Comparison of ENCODE assay signal across 15 cellular contexts in the genomic region with DNA sequence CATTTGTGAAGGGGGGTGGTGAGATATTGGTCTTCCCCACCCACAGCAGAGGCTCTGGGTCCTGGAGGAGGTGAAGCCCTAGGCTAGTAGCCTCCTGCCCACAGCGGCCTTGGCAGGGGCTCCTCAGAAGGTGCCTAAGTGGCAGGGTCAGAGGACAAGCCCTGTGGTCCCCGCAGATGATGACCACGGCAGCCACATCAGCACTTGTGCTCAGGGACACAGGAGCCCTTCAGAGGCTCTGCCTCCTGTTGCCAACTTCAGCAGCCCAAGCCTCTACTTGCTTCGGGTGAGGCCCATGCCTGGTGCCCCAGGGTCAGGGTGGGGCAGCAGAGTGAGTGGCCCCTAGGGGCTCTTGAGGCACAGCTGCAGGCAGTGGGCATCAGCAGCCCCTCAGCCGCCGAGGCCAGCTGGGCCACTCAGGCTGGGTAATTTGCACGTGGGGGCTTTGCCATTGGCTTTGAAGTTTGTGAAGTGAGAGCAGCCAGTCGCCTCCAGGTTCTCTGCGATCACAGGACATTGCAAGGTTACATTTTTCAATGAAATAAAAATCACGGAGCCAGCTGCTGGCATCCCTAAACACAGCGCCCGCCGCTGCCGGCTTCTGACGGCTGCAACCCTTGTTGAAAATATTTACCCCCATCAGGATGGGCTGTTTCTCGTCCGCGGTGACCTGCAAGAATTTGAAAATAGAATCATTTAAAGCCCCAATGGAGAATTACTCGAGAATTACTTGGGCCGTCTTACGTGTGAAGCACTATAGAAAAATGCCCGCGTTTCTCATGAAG.
"Had no signal": no experiment of that assay in that cellular context is flagged by ENCODE, and none has a peak within 500 bp of the region (broad histone marks: within the 10 kb centered on the region; RNA-seq: fewer than 3 reads in every experiment).

No MANE protein-coding gene starts in this region.

- H3K4me1 ChIP-seq: gastrocnemius medialis, stomach, uterus had no signal

- H3K36me3 Mint-ChIP-seq: T-cell had no signal

- H3K4me3 ChIP-seq: cardiac muscle cell, gastrocnemius medialis, SK-N-MC, skin epidermis, stomach, uterus had no signal

- H3K9me3 Mint-ChIP-seq: nephron, T-cell had no signal

- DNase-seq: activated CD4-positive, alpha-beta T cell treated with anti-CD3 and anti-CD28 coated beads for 48 hours; activated CD8-positive, alpha-beta memory T cell treated with anti-CD3 and anti-CD28 coated beads for 24 hours; activated gamma-delta T cell treated with Interleukin-2 at 50 U/mL for 16 hours; cortex of kidney; effector CD8-positive, alpha-beta T cell; kidney glomerular epithelial cell; mammary epithelial cell; stomach; uterus had no signal

- H3K9me3 ChIP-seq: gastrocnemius medialis, stomach, uterus had no signal

- H3K4me3 Mint-ChIP-seq: nephron, T-cell had no signal

- H3K27ac ChIP-seq: cardiac muscle cell, gastrocnemius medialis, SK-N-MC, skin epidermis, stomach, uterus had no signal

- H3K4me1 Mint-ChIP-seq: nephron, T-cell had no signal

- H3K27ac Mint-ChIP-seq: nephron, T-cell had no signal

- ATAC-seq: gastrocnemius medialis, T-cell had no signal

- H3K36me3 ChIP-seq: cardiac muscle cell, gastrocnemius medialis, stomach, uterus had no signal

- H3K27me3 ChIP-seq: cardiac muscle cell, uterus had no signal
